In the genomic region with DNA sequence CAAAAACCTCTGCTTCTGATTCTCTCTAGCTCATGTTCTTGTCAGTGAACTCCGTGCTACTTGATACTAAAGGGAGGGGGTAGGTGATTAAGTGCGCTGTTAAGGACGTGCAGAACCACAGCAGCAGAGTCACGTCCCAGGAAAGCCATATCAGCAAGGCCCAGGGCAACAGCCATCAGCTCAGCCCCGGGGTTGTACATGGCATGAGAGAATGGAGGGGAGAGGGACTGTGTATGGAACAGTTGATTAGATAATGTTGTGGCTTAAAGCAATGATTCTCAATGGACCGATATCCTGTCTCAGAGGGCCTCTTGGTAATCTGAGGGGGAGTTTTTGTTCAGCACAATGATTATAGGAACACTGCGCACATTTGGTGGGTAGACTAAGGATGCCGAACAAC, we compare ENCODE assay signal across 1 cellular context.
TF ChIP-seq lines count a peak whose summit lies in the region.

No MANE protein-coding gene starts in this region.

TF ChIP-seq in GM23338, 12 proteins besides CTCF, POLR2A, EP300 and RAD21 (continued from another document):
- TF ChIP-seq, protein P1, sequence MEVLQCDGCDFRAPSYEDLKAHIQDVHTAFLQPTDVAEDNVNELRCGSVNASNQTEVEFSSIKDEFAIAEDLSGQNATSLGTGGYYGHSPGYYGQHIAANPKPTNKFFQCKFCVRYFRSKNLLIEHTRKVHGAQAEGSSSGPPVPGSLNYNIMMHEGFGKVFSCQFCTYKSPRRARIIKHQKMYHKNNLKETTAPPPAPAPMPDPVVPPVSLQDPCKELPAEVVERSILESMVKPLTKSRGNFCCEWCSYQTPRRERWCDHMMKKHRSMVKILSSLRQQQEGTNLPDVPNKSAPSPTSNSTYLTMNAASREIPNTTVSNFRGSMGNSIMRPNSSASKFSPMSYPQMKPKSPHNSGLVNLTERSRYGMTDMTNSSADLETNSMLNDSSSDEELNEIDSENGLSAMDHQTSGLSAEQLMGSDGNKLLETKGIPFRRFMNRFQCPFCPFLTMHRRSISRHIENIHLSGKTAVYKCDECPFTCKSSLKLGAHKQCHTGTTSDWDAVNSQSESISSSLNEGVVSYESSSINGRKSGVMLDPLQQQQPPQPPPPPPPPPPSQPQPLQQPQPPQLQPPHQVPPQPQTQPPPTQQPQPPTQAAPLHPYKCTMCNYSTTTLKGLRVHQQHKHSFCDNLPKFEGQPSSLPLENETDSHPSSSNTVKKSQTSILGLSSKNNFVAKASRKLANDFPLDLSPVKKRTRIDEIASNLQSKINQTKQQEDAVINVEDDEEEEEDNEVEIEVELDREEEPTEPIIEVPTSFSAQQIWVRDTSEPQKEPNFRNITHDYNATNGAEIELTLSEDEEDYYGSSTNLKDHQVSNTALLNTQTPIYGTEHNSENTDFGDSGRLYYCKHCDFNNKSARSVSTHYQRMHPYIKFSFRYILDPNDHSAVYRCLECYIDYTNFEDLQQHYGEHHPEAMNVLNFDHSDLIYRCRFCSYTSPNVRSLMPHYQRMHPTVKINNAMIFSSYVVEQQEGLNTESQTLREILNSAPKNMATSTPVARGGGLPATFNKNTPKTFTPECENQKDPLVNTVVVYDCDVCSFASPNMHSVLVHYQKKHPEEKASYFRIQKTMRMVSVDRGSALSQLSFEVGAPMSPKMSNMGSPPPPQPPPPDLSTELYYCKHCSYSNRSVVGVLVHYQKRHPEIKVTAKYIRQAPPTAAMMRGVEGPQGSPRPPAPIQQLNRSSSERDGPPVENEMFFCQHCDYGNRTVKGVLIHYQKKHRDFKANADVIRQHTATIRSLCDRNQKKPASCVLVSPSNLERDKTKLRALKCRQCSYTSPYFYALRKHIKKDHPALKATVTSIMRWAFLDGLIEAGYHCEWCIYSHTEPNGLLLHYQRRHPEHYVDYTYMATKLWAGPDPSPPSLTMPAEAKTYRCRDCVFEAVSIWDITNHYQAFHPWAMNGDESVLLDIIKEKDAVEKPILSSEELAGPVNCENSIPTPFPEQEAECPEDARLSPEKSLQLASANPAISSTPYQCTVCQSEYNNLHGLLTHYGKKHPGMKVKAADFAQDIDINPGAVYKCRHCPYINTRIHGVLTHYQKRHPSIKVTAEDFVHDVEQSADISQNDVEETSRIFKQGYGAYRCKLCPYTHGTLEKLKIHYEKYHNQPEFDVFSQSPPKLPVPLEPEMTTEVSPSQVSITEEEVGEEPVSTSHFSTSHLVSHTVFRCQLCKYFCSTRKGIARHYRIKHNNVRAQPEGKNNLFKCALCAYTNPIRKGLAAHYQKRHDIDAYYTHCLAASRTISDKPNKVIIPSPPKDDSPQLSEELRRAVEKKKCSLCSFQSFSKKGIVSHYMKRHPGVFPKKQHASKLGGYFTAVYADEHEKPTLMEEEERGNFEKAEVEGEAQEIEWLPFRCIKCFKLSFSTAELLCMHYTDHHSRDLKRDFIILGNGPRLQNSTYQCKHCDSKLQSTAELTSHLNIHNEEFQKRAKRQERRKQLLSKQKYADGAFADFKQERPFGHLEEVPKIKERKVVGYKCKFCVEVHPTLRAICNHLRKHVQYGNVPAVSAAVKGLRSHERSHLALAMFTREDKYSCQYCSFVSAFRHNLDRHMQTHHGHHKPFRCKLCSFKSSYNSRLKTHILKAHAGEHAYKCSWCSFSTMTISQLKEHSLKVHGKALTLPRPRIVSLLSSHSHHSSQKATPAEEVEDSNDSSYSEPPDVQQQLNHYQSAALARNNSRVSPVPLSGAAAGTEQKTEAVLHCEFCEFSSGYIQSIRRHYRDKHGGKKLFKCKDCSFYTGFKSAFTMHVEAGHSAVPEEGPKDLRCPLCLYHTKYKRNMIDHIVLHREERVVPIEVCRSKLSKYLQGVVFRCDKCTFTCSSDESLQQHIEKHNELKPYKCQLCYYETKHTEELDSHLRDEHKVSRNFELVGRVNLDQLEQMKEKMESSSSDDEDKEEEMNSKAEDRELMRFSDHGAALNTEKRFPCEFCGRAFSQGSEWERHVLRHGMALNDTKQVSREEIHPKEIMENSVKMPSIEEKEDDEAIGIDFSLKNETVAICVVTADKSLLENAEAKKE (CRISPR knock-in tag; IDR thresholded peaks at IDR 0.05): no peak
- no peak for TF ChIP-seq JUNB (IDR thresholded peaks at IDR 0.05; ENCODE audit: unreplicated experiment)
- TF ChIP-seq CREB1 (CRISPR knock-in tag; IDR thresholded peaks at IDR 0.05; ENCODE audit: low read depth): no peak
- TF ChIP-seq ZNF331 (CRISPR knock-in tag; IDR thresholded peaks at IDR 0.05; ENCODE audit: low read depth): no peak
